In genomic region chr10:73586583-73586984, GRCh38 we compare ENCODE assay signal across 10 cellular contexts. TPM values are rescaled to one million over a fixed set of nuclear protein-coding genes. Genes with fewer than 3 reads are reported as not detected.
DNase-seq lines count a peak whose midpoint lies in the region; ATAC-seq and TF ChIP-seq lines count a peak whose summit lies in the region.
"Had no signal": no experiment of that assay in that cellular context is flagged by ENCODE, and none has a peak within 500 bp of the region (broad histone marks: within the 10 kb centered on the region; RNA-seq: fewer than 3 reads in every experiment).

No MANE protein-coding gene starts in this region.

- peaks cover 35% of the 10 kb centered on the region for H3K4me1 Mint-ChIP-seq in MCF 10A (ENCODE audit: insufficient read depth, unreplicated experiment)

- WGBS in testis, 2 donors: 29 to 32% methylated on average over 1 of the region's 1 CpG

- TF ChIP-seq POLR2A in testis (IDR thresholded peaks at IDR 0.05): no peak

- ATAC-seq in HG02571 (IDR thresholded peaks at IDR 0.05; ENCODE audit: unreplicated experiment): no peak
- ATAC-seq: natural killer cell had no signal

- peaks cover 19% of the 10 kb centered on the region for H3K4me1 ChIP-seq in testis

- no TSS peak for BruUV-seq in MCF 10A (replicated peaks; lab: Mats Ljungman, UMichigan)

- intact Hi-C loops in MCF 10A (cut with micrococcal nuclease) (no loop called here), testis (cut with DNase I; ENCODE audit: low total_unique reads) (no loop called here)

- TF ChIP-seq EP300 in Ishikawa (IDR thresholded peaks at IDR 0.05; ENCODE audit: borderline replicate concordance): no peak

- POLR2A ChIA-PET in MCF 10A (lab: Yijun Ruan, JAX): interaction anchor here (0.6 to 5.3 kb wide), 7 partner anchors 10 to 1769 kb away, joined by 3 to 43 read pairs (median 5); no protein-coding TSS in a partner anchor

- H3K27me3 Mint-ChIP-seq in MCF 10A (ENCODE audit: insufficient read depth, unreplicated experiment): no peaks in the 10 kb centered on the region

- no peaks in the 10 kb centered on the region for H3K9me3 Mint-ChIP-seq in MCF 10A (ENCODE audit: unreplicated experiment)
- H3K9me3 Mint-ChIP-seq: natural killer cell had no signal

- TF ChIP-seq CTCF in MCF 10A (IDR thresholded peaks at IDR 0.05; ENCODE audit: unreplicated experiment) (no peak), testis (IDR thresholded peaks at IDR 0.05) (no peak)

- peak overlapping the region; percentile 73 to 75 for H3K27ac ChIP-seq in testis

- no peak overlapping the region for H3K4me3 Mint-ChIP-seq in MCF 10A (ENCODE audit: unreplicated experiment)
- H3K4me3 Mint-ChIP-seq: natural killer cell had no signal

- H3K4me3 ChIP-seq in testis: no peak overlapping the region

- H3K36me3 Mint-ChIP-seq in MCF 10A (ENCODE audit: insufficient read depth, unreplicated experiment): peaks cover 7% of the 10 kb centered on the region
- H3K36me3 Mint-ChIP-seq: natural killer cell had no signal

- no peaks in the 10 kb centered on the region for H3K9me3 ChIP-seq in testis

- H3K36me3 ChIP-seq in testis (ENCODE audit: low read depth, missing control alignments): no peaks in the 10 kb centered on the region

- DNase-seq in MCF 10A (ENCODE audit: unreplicated experiment) (peak; percentile 49), left kidney (ENCODE audit: low read depth, low spot score) (peak; percentile 69), testis (peak; percentile 59), C1 segment of cervical spinal cord (lab: John Stamatoyannopoulos, UW) (no peak), NCI-H2029 (lab: John Stamatoyannopoulos, UW) (no peak), NAMALWA (ENCODE audit: low spot score) (no peak)
- DNase-seq: natural killer cell, NCI-H1436 had no signal

- CTCF ChIA-PET in MCF 10A (lab: Yijun Ruan, JAX): interaction anchor here (0.6 to 0.7 kb wide), 2 partner anchors 57 to 164 kb away, joined by 3 read pairs; no protein-coding TSS in a partner anchor

- H3K27ac Mint-ChIP-seq in MCF 10A (ENCODE audit: low read depth, unreplicated experiment): peak overlapping the region; percentile 41
- H3K27ac Mint-ChIP-seq: natural killer cell had no signal

- TF ChIP-seq RAD21 in Ishikawa (IDR thresholded peaks at IDR 0.05; ENCODE audit: low read depth): no peak

- no peaks in the 10 kb centered on the region for H3K27me3 ChIP-seq in testis

TF ChIP-seq in Ishikawa, 13 proteins besides CTCF, POLR2A, EP300 and RAD21:
- TF ChIP-seq CREB1 (IDR thresholded peaks at IDR 0.05; ENCODE audit: low read depth) (no peak), CEBPB (IDR thresholded peaks at IDR 0.05) (peak; percentile 69), TEAD4 (IDR thresholded peaks at IDR 0.05) (no peak), NFIC (IDR thresholded peaks at IDR 0.05) (peak; percentile 34), REST (IDR thresholded peaks at IDR 0.05; ENCODE audit: low read depth) (no peak), FOXM1 (IDR thresholded peaks at IDR 0.05; ENCODE audit: borderline replicate concordance, low read depth) (peak; percentile 44; the same call in 1 of the 2 replicates), YY1 (IDR thresholded peaks at IDR 0.05; ENCODE audit: low read depth) (no peak)
- TF ChIP-seq, protein P1, sequence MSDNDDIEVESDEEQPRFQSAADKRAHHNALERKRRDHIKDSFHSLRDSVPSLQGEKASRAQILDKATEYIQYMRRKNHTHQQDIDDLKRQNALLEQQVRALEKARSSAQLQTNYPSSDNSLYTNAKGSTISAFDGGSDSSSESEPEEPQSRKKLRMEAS (IDR thresholded peaks at IDR 0.05): no peak
TF ChIP-seq in Ishikawa: peak in this region for 3.

RNA-seq across cellular contexts. Expression of gene USP54, which starts 4.6 kb away (rescaled TPM):
- total RNA-seq in MCF 10A (2022) (19.6 and 21.4 TPM in 2 replicates), testis (10 to 100 TPM; 61.3 to 77.9 TPM)
- 40.7 TPM for polyA plus RNA-seq in testis (ENCODE audit: insufficient read depth, low read depth, low replicate concordance)

RNA-seq across cellular contexts. Expression of gene MYOZ1, which starts 54.7 kb away (rescaled TPM):
- total RNA-seq in MCF 10A (2022) (not detected in 2 replicates), testis (1 to 10 TPM; 2.4 to 3.2 TPM)
- 10.5 TPM for polyA plus RNA-seq in testis (ENCODE audit: insufficient read depth, low read depth, low replicate concordance)
- total RNA-seq: natural killer cell had no signal

Comparison
In these comparisons a context has a peak if more than half of its experiments do, and no peak if none do; other contexts are left out.
1. DNase-seq: peak in MCF 10A (single experiment), left kidney (single experiment) and testis (single experiment); none in C1 segment of cervical spinal cord (0 of 14), NCI-H2029 (single experiment) and NAMALWA (single experiment).